ENCODE assay signal across 11 cellular contexts in genomic region chrX:50905334-50905733, GRCh38. TPM values are rescaled to one million over a fixed set of nuclear protein-coding genes. Genes with fewer than 3 reads are reported as not detected.
A peak's percentile ranks its signal among the peaks of the same experiment; 100 is the strongest.
DNase-seq lines count a peak whose midpoint lies in the region; ATAC-seq and TF ChIP-seq lines count a peak whose summit lies in the region.
"Had no signal": no experiment of that assay in that cellular context is flagged by ENCODE, and none has a peak within 500 bp of the region (broad histone marks: within the 10 kb centered on the region; RNA-seq: fewer than 3 reads in every experiment).

No MANE protein-coding gene starts in this region.

- ATAC-seq in stimulated activated naive CD8-positive, alpha-beta T cell treated with anti-CD3 and anti-CD28 coated beads, Interleukin-15, Interleukin-2, amounts not matched to agents 100 U/mL and 50 U/mL, for 24 hours = no peak
- ATAC-seq in stimulated activated naive CD8-positive, alpha-beta T cell treated with anti-CD3 and anti-CD28 coated beads, Interleukin-15, amount 100 ng/mL, for 72 hours = no peak
- ATAC-seq in GM19463 (IDR thresholded peaks at IDR 0.05; ENCODE audit: unreplicated experiment) (no peak), HG03025 (IDR thresholded peaks at IDR 0.05; ENCODE audit: low FRiP score, unreplicated experiment) (no peak)

- TF ChIP-seq CTCF in OCI-LY7 (conservative IDR thresholded peaks at IDR 0.05; ENCODE audit: low read length) (peak; percentile 65), esophagus squamous epithelium (IDR thresholded peaks at IDR 0.05) (peak in 4 of 6 experiments; percentile 12 to 39 (median 28)), esophagus muscularis mucosa (IDR thresholded peaks at IDR 0.05) (no peak)

- H3K27ac ChIP-seq in OCI-LY7 (ENCODE audit: low read depth, low read length, poor library complexity, severe bottlenecking) (no peak overlapping the region), esophagus squamous epithelium (no peak overlapping the region), esophagus muscularis mucosa (replicated peaks in 1 of 4) (no peak overlapping the region)

- WGBS in esophagus squamous epithelium, 2 donors = 81 to 84% methylated on average over 6 to 17 of the region's 17 CpGs
- 89% methylated on average over 17 of the region's 17 CpGs for WGBS in esophagus muscularis mucosa

- no peaks in the 10 kb centered on the region for H3K27me3 ChIP-seq in esophagus squamous epithelium
- H3K27me3 ChIP-seq in esophagus muscularis mucosa = peaks cover 0 to 11% (median 0%) of the 10 kb centered on the region in 4 donors

- CTCF ChIA-PET in OCI-LY7 (lab: Charles Lee; ENCODE audit: unreplicated experiment) = no interaction called here

- H3K9me2 ChIP-seq in OCI-LY7 (ENCODE audit: insufficient read depth, low read length) = no peaks in the 10 kb centered on the region

- no peak overlapping the region for H3K4me3 Mint-ChIP-seq in stimulated activated naive CD8-positive, alpha-beta T cell treated with anti-CD3 and anti-CD28 coated beads, Interleukin-15, amount 100 ng/mL, for 72 hours

- H3K9me3 Mint-ChIP-seq in stimulated activated naive CD8-positive, alpha-beta T cell treated with anti-CD3 and anti-CD28 coated beads, Interleukin-15, amount 100 ng/mL, for 72 hours = no peaks in the 10 kb centered on the region

- no peaks in the 10 kb centered on the region for H4K20me1 ChIP-seq in OCI-LY7 (ENCODE audit: insufficient read depth, low read length)

- no peaks in the 10 kb centered on the region for H3K79me2 ChIP-seq in OCI-LY7 (ENCODE audit: insufficient read depth, low read depth, low read length)

- H2AFZ ChIP-seq in OCI-LY7 (ENCODE audit: low read length) = no peak overlapping the region

- no peaks in the 10 kb centered on the region for H3K36me3 ChIP-seq in OCI-LY7 (ENCODE audit: insufficient read depth, low read length)
- H3K36me3 ChIP-seq in esophagus squamous epithelium = no peaks in the 10 kb centered on the region
- no peaks in the 10 kb centered on the region for H3K36me3 ChIP-seq in esophagus muscularis mucosa

- DNase-seq in stimulated activated naive CD8-positive, alpha-beta T cell treated with anti-CD3 and anti-CD28 coated beads, Interleukin-15, Interleukin-2, amounts not matched to agents 100 U/mL and 50 U/mL, for 24 hours = peak; percentile 4
- no peak for DNase-seq in stimulated activated naive CD8-positive, alpha-beta T cell treated with anti-CD3 and anti-CD28 coated beads, Interleukin-15, amount 100 ng/mL, for 72 hours
- peak; percentile 12 for DNase-seq in OCI-LY7 (ENCODE audit: low spot score)
- DNase-seq in esophagus squamous epithelium (lab: John Stamatoyannopoulos, UW) = no peak
- no peak for DNase-seq in esophagus muscularis mucosa (ENCODE audit: extremely low spot score)
- no peak for DNase-seq in SKM-1 treated with dmso at 0.1 percent for 144 hours (lab: John Stamatoyannopoulos, UW; ENCODE audit: unreplicated experiment)
- DNase-seq: NCI-H1417 treated with DMSO at 0.1 percent for 48 hours; stimulated activated CD4-positive, alpha-beta T cell treated with anti-CD3 and anti-CD28 coated beads, Interleukin-4, amount 100 ng/mL, for 24 hours had no signal

- H3K4me1 Mint-ChIP-seq in stimulated activated naive CD8-positive, alpha-beta T cell treated with anti-CD3 and anti-CD28 coated beads, Interleukin-15, amount 100 ng/mL, for 72 hours = no peaks in the 10 kb centered on the region

- H3K27ac Mint-ChIP-seq in stimulated activated naive CD8-positive, alpha-beta T cell treated with anti-CD3 and anti-CD28 coated beads, Interleukin-15, amount 100 ng/mL, for 72 hours = no peak overlapping the region

- H3K9me3 ChIP-seq in OCI-LY7 (ENCODE audit: low read length) = no peaks in the 10 kb centered on the region
- H3K9me3 ChIP-seq in esophagus squamous epithelium = no peaks in the 10 kb centered on the region
- no peaks in the 10 kb centered on the region for H3K9me3 ChIP-seq in esophagus muscularis mucosa

- H3K4me1 ChIP-seq in OCI-LY7 (ENCODE audit: insufficient read depth, low read length, poor library complexity, severe bottlenecking) (no peaks in the 10 kb centered on the region), esophagus squamous epithelium (no peaks in the 10 kb centered on the region), esophagus muscularis mucosa (no peaks in the 10 kb centered on the region)

- no TSS peak for BruUV-seq in OCI-LY7 (replicated peaks; lab: Mats Ljungman, UMichigan)

- TF ChIP-seq EP300 in esophagus muscularis mucosa (IDR thresholded peaks at IDR 0.05) = no peak

- intact Hi-C loops in OCI-LY7 (cut with micrococcal nuclease; ENCODE audit: unreplicated experiment) = loop anchor here (10.0 kb wide), 1 partner anchor 211 kb away; no protein-coding TSS in a partner anchor
- intact Hi-C loops in esophagus squamous epithelium (cut with DNase I) = no loop called here
- intact Hi-C loops in esophagus muscularis mucosa (cut with DNase I) = loop anchor here (5.0 kb wide), 1 partner anchor 213 kb away; no protein-coding TSS in a partner anchor

- POLR2A ChIA-PET in OCI-LY7 (lab: Charles Lee) = no interaction called here

- no peak overlapping the region for H3K4me2 ChIP-seq in OCI-LY7 (ENCODE audit: low read length)

- H3K4me3 ChIP-seq in OCI-LY7 (ENCODE audit: low read depth, low read length, poor library complexity, severe bottlenecking) (no peak overlapping the region), esophagus squamous epithelium (no peak overlapping the region), esophagus muscularis mucosa (no peak overlapping the region)

- TF ChIP-seq POLR2A in esophagus squamous epithelium (IDR thresholded peaks at IDR 0.05) (no peak), esophagus muscularis mucosa (IDR thresholded peaks at IDR 0.05; ENCODE audit: low read depth) (no peak)

- H3K27me3 Mint-ChIP-seq in stimulated activated naive CD8-positive, alpha-beta T cell treated with anti-CD3 and anti-CD28 coated beads, Interleukin-15, amount 100 ng/mL, for 72 hours = no peaks in the 10 kb centered on the region

RNA-seq across cellular contexts. Expression of gene BMP15, which starts 5.2 kb away (rescaled TPM):
- not detected in 2 replicates for total RNA-seq in OCI-LY7 (2014; rRNA removed; shearing (Covaris generic))
- total RNA-seq in OCI-LY7 (2022) (not detected in 2 replicates), esophagus squamous epithelium (not detected), esophagus muscularis mucosa (not detected)
- total RNA-seq: activated CD8-positive, alpha-beta memory T cell treated with anti-CD3 and anti-CD28 coated beads for 36 hours had no signal

Comparison
In these comparisons a context has a peak if more than half of its experiments do, and no peak if none do; other contexts are left out.
1. DNase-seq: peak in stimulated activated naive CD8-positive, alpha-beta T cell treated with anti-CD3 and anti-CD28 coated beads, Interleukin-15, Interleukin-2, amounts not matched to agents 100 U/mL and 50 U/mL, for 24 hours (single experiment) and OCI-LY7 (single experiment); none in stimulated activated naive CD8-positive, alpha-beta T cell treated with anti-CD3 and anti-CD28 coated beads, Interleukin-15, amount 100 ng/mL, for 72 hours (0 of 2), esophagus squamous epithelium (single experiment), esophagus muscularis mucosa (single experiment) and SKM-1 treated with dmso at 0.1 percent for 144 hours (single experiment).
2. CTCF ChIP-seq: peak in OCI-LY7 (single experiment) and esophagus squamous epithelium (4 of 6); none in esophagus muscularis mucosa (0 of 3).